In genomic region chr15:69035918-69036258, GRCh38 we compare ENCODE assay signal across 21 cellular contexts. TPM values are rescaled to one million over a fixed set of nuclear protein-coding genes. Genes with fewer than 3 reads are reported as not detected.
DNase-seq lines count a peak whose midpoint lies in the region; ATAC-seq and TF ChIP-seq lines count a peak whose summit lies in the region.
"Had no signal": no experiment of that assay in that cellular context is flagged by ENCODE, and none has a peak within 500 bp of the region (broad histone marks: within the 10 kb centered on the region; RNA-seq: fewer than 3 reads in every experiment).

No MANE protein-coding gene starts in this region.

- H2AK5ac ChIP-seq in IMR-90 (ENCODE audit: low read depth, low read length) = no peak overlapping the region

- TF ChIP-seq RAD21 in IMR-90 (IDR thresholded peaks at IDR 0.05; ENCODE audit: low read length) = no peak

- H2BK20ac ChIP-seq in IMR-90 (ENCODE audit: low read depth, low read length) = no peak overlapping the region

- H3K4me3 ChIP-seq in IMR-90 (ENCODE audit: insufficient read depth, low read depth, low read length) = no peak overlapping the region
- H3K4me3 ChIP-seq: GM12878 had no signal

- no peak overlapping the region for H3K4me2 ChIP-seq in IMR-90 (ENCODE audit: low read depth, low read length)

- no peak overlapping the region for H3K23ac ChIP-seq in IMR-90 (ENCODE audit: low read depth, low read length)

- no peaks in the 10 kb centered on the region for H3K9me3 ChIP-seq in IMR-90 (ENCODE audit: control insufficient read depth, insufficient read depth, low read length)

- no peak overlapping the region for H2AK9ac ChIP-seq in IMR-90 (replicated peaks; ENCODE audit: low read depth, low read length, poor library complexity)

- H3K79me1 ChIP-seq in IMR-90 (ENCODE audit: low read depth in 1 of 2, low read length in 2 of 2) = no peaks in the 10 kb centered on the region

- no peak overlapping the region for H2BK5ac ChIP-seq in IMR-90 (ENCODE audit: low read depth, low read length, poor library complexity, severe bottlenecking)

- H3K4me1 ChIP-seq in IMR-90 (ENCODE audit: control insufficient read depth, insufficient read depth, low read length) = peaks cover 3% of the 10 kb centered on the region

- POLR2A ChIA-PET in IMR-90 (lab: Charles Lee; ENCODE audit: unreplicated experiment) = no interaction called here

- peak overlapping the region; percentile 40 for H2AFZ ChIP-seq in IMR-90 (replicated peaks; ENCODE audit: low read length, poor library complexity)

- no peak overlapping the region for H3K14ac ChIP-seq in IMR-90 (replicated peaks; ENCODE audit: low read depth, low read length)

- no peaks in the 10 kb centered on the region for H3K36me3 ChIP-seq in IMR-90 (ENCODE audit: control insufficient read depth, insufficient read depth, low read length)

- H2BK15ac ChIP-seq in IMR-90 (ENCODE audit: low read depth, low read length) = no peak overlapping the region

- TF ChIP-seq CTCF in 22Rv1 (IDR thresholded peaks at IDR 0.05) = peak; percentile 72
- no peak for TF ChIP-seq CTCF in IMR-90 (conservative IDR thresholded peaks at IDR 0.05; ENCODE audit: low read depth, low read length)
- no peak for TF ChIP-seq CTCF in VCaP (conservative IDR thresholded peaks at IDR 0.05)
- TF ChIP-seq CTCF in GM10266 (IDR thresholded peaks at IDR 0.05; ENCODE audit: control insufficient read depth, insufficient read depth, low read depth, missing control alignments) = no peak

- H3K27ac ChIP-seq in 22Rv1 = peak overlapping the region; percentile 68; the same call in 1 of the 2 replicates
- H3K27ac ChIP-seq in IMR-90 (ENCODE audit: insufficient read depth, low read length) = no peak overlapping the region
- H3K27ac ChIP-seq in VCaP = peak overlapping the region; percentile 56
- peak overlapping the region; percentile 71 for H3K27ac ChIP-seq in epithelial cell of prostate
- H3K27ac ChIP-seq: RWPE1 had no signal

- H3K4ac ChIP-seq in IMR-90 (ENCODE audit: low read depth, low read length) = no peak overlapping the region

- in situ Hi-C loops in IMR-90 (cut with MboI; ENCODE audit: low sequenced_read_pairs) = no loop called here

- no peaks in the 10 kb centered on the region; the same call in 1 of the 2 replicates for H3K9me1 ChIP-seq in IMR-90 (ENCODE audit: insufficient read depth, low read length)

- dilution Hi-C loops in IMR-90 (cut with HindIII; ENCODE audit: low sequenced_read_pairs, unreplicated experiment) = no loop called here

- no peak overlapping the region for H4K91ac ChIP-seq in IMR-90 (ENCODE audit: insufficient read depth, low read depth, low read length)

- DNase-seq in IMR-90 = no peak
- no peak for DNase-seq in epithelial cell of prostate (ENCODE audit: low read depth, low spot score)
- DNase-seq in stimulated activated CD8-positive, alpha-beta memory T cell treated with anti-CD3 and anti-CD28 coated beads, Interleukin-4, amount 100 ng/mL, for 48 hours = no peak
- DNase-seq in GM10266 (ENCODE audit: extremely low spot score) = no peak
- DNase-seq in activated naive CD4-positive, alpha-beta T cell treated with anti-CD3 and anti-CD28 coated beads, Interleukin-2, amount 50 U/mL, for 16 hours = no peak
- DNase-seq: CD4-positive, alpha-beta T cell; COR-L47; GOT3; Kasumi-1; NCI-H1436; NCI-H187; NCI-H2171 treated with DMSO at 0.1 percent for 48 hours; NCI-H345; NCI-H774 had no signal

- no peak for TF ChIP-seq POLR2A in IMR-90 (IDR thresholded peaks at IDR 0.05; ENCODE audit: low read depth, low read length)

- ATAC-seq in IMR-90 (ENCODE audit: low read depth) (no peak), GM21786 (IDR thresholded peaks at IDR 0.05; ENCODE audit: unreplicated experiment) (no peak)
- ATAC-seq: Panc1 had no signal

- H3K27me3 ChIP-seq in IMR-90 (ENCODE audit: control insufficient read depth, insufficient read depth, low read length) = peaks cover 44% of the 10 kb centered on the region

- CTCF ChIA-PET in IMR-90 (lab: Yijun Ruan, JAX) = no interaction called here

- no peak overlapping the region for H3K56ac ChIP-seq in IMR-90 (ENCODE audit: extremely low read depth, insufficient read depth, low read length)

- H3K18ac ChIP-seq in IMR-90 (ENCODE audit: low read depth, low read length) = no peak overlapping the region

- no peak overlapping the region for H2BK120ac ChIP-seq in IMR-90 (ENCODE audit: low read depth, low read length)

- H3K9ac ChIP-seq in IMR-90 (ENCODE audit: low read depth, low read length) = no peak overlapping the region

- BruUV-seq in IMR-90 (replicated peaks; lab: Mats Ljungman, UMichigan) = no TSS peak

- WGBS in IMR-90 (ENCODE audit: extremely low coverage in 2 of 2, insufficient read length in 1 of 2), 2 experiments = no CpG with 5 or more reads among the region's 1 CpG

- H4K20me1 ChIP-seq in IMR-90 (ENCODE audit: insufficient read depth, low read length) = 0 out of 2 replicates have a peak, but pooled peaks cover 3% of the 10 kb centered on the region

- H4K8ac ChIP-seq in IMR-90 (ENCODE audit: low read depth in 2 of 2, low read length in 2 of 2) = no peak overlapping the region

- intact Hi-C loops in IMR-90 (cut with micrococcal nuclease) = no loop called here

- no peak overlapping the region for H4K5ac ChIP-seq in IMR-90 (ENCODE audit: low read depth, low read length)

TF ChIP-seq in IMR-90, 13 proteins besides CTCF, POLR2A, EP300 and RAD21:
- no peak for TF ChIP-seq RCOR1 (IDR thresholded peaks at IDR 0.05; ENCODE audit: insufficient replicate concordance, low read length)
- no peak for TF ChIP-seq SMC3 (IDR thresholded peaks at IDR 0.05; ENCODE audit: low read depth, low read length)
- no peak for TF ChIP-seq CEBPB (IDR thresholded peaks at IDR 0.05; ENCODE audit: low read depth, low read length)
- TF ChIP-seq, protein P1, sequence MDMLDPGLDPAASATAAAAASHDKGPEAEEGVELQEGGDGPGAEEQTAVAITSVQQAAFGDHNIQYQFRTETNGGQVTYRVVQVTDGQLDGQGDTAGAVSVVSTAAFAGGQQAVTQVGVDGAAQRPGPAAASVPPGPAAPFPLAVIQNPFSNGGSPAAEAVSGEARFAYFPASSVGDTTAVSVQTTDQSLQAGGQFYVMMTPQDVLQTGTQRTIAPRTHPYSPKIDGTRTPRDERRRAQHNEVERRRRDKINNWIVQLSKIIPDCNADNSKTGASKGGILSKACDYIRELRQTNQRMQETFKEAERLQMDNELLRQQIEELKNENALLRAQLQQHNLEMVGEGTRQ (IDR thresholded peaks at IDR 0.05; ENCODE audit: low read depth, low read length) = no peak
- no peak for TF ChIP-seq MAZ (IDR thresholded peaks at IDR 0.05; ENCODE audit: borderline replicate concordance, low read depth, low read length)
- no peak for TF ChIP-seq ELK1 (IDR thresholded peaks at IDR 0.05; ENCODE audit: borderline replicate concordance, low read depth, low read length)
- no peak for TF ChIP-seq MXI1 (IDR thresholded peaks at IDR 0.05; ENCODE audit: borderline replicate concordance, low read depth, low read length)
- TF ChIP-seq BHLHE40 (IDR thresholded peaks at IDR 0.05; ENCODE audit: low read depth, low read length) = no peak
- no peak for TF ChIP-seq CHD1 (IDR thresholded peaks at IDR 0.05; ENCODE audit: low read depth, low read length)
- no peak for TF ChIP-seq NFE2L2 (IDR thresholded peaks at IDR 0.05; ENCODE audit: low read depth, low read length)
- no peak for TF ChIP-seq MAFK (IDR thresholded peaks at IDR 0.05; ENCODE audit: low read depth, low read length)
- TF ChIP-seq RFX5 (IDR thresholded peaks at IDR 0.05; ENCODE audit: low read depth, low read length) = no peak
- TF ChIP-seq FOS (IDR thresholded peaks at IDR 0.05; ENCODE audit: low read depth, low read length) = no peak

RNA-seq across cellular contexts. Expression of gene NOX5, which starts 21.4 kb away (rescaled TPM):
- under 0.01 TPM in 1 of 2 replicates, not detected in the other for total RNA-seq in IMR-90 (2012; rRNA removed)
- 0.07 and 0.20 TPM in 2 replicates for polyA plus RNA-seq in IMR-90 (2012; rRNA removed)
- polyA plus RNA-seq in IMR-90 (2012; cell fraction: cytosol; rRNA removed) = 0.05 and 0.11 TPM in 2 replicates
- polyA plus RNA-seq in IMR-90 (2012; cell fraction: nucleus; rRNA removed; ENCODE audit: low replicate concordance) = 0.60 and 0.65 TPM in 2 replicates
- total RNA-seq: A172; CD4-positive, alpha-beta T cell; GM12878 had no signal
- polyA plus RNA-seq: GM12878 had no signal
